ENCODE assay signal across 32 cellular contexts in the genomic region with DNA sequence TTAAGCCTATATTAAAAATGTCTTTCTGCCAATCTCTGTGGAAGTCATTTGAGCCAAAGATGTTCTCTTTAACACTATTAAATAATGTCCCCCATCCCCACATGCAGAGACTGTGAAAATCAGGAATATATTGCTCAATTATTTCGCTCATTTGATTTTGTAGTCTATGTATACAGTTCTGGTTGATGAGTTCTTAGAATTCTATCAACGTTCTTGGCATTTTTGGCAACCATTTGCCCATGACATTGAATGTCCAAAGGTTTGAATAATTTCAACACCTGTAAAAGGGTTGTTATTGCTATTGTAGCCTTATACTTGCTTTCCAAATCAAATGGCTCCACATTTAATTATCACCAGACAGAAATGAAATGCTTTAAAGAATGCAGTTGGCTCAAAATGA.
"Had no signal": no experiment of that assay in that cellular context is flagged by ENCODE, and none has a peak within 500 bp of the region (broad histone marks: within the 10 kb centered on the region; RNA-seq: fewer than 3 reads in every experiment).

No MANE protein-coding gene starts in this region.

- H3K27me3 ChIP-seq: adrenal gland, ascending aorta, body of pancreas, brain microvascular endothelial cell, breast epithelium, cardiac muscle cell had no signal

- H3K4me1 ChIP-seq: adrenal gland, ascending aorta, body of pancreas, breast epithelium had no signal

- H3K36me3 ChIP-seq: adrenal gland, ascending aorta, brain microvascular endothelial cell, breast epithelium, cardiac muscle cell had no signal

- H3K4me3 ChIP-seq: adrenal gland, ascending aorta, body of pancreas, breast epithelium, cardiac muscle cell had no signal

- ATAC-seq: activated naive CD4-positive, alpha-beta T cell treated with anti-CD3 and anti-CD28 coated beads, Interleukin-2, amount 50 U/mL, for 72 hours; activated naive CD8-positive, alpha-beta T cell treated with anti-CD3 and anti-CD28 coated beads, Interleukin-2, amount 50 U/mL, for 24 hours; activated T-cell treated with anti-CD3 and anti-CD28 coated beads, Interleukin-2, amount 50 U/mL, for 4 hours; activated T-cell treated with anti-CD3 and anti-CD28 coated beads, Interleukin-2, amount 50 U/mL, for 72 hours; activated T-helper 17 cell treated with anti-CD3 and anti-CD28 coated beads, Interleukin-2, amount 50 U/mL, for 72 hours; body of pancreas had no signal

- DNase-seq: activated effector memory CD4-positive, alpha-beta T cell treated with anti-CD3 and anti-CD28 coated beads, Interleukin-2, amount 50 U/mL, for 16 hours; activated effector memory CD4-positive, alpha-beta T cell treated with Interleukin-2 at 50 U/mL for 16 hours; activated gamma-delta T cell; activated gamma-delta T cell treated with Interleukin-2 at 50 U/mL for 16 hours; activated naive CD4-positive, alpha-beta T cell; activated naive CD4-positive, alpha-beta T cell treated with anti-CD3 and anti-CD28 coated beads for 36 hours; activated naive CD4-positive, alpha-beta T cell treated with anti-CD3 and anti-CD28 coated beads, Interleukin-2, amount 10 ng/mL, durations not matched to agents 7 days and 5 days; activated naive CD4-positive, alpha-beta T cell treated with anti-CD3 and anti-CD28 coated beads, Interleukin-2, amount 50 U/mL, for 16 hours; activated naive CD4-positive, alpha-beta T cell treated with Interleukin-2 at 50 U/mL for 16 hours; activated naive CD8-positive, alpha-beta T cell treated with anti-CD3 and anti-CD28 coated beads for 36 hours; activated naive CD8-positive, alpha-beta T cell treated with anti-CD3 and anti-CD28 coated beads, Interleukin-2, amount 10 ng/mL, durations not matched to agents 7 days and 5 days; activated naive CD8-positive, alpha-beta T cell treated with anti-CD3 and anti-CD28 coated beads, Interleukin-2, amount 50 U/mL, for 24 hours; activated T-cell treated with anti-CD3 and anti-CD28 coated beads, Interleukin-2, amount 50 U/mL, for 1 hour; activated T-cell treated with anti-CD3 and anti-CD28 coated beads, Interleukin-2, amount 50 U/mL, for 24 hours; activated T-cell treated with anti-CD3 and anti-CD28 coated beads, Interleukin-2, amount 50 U/mL, for 4 hours; activated T-cell treated with anti-CD3 and anti-CD28 coated beads, Interleukin-2, amount 50 U/mL, for 48 hours; activated T-cell treated with anti-CD3 and anti-CD28 coated beads, Interleukin-2, amount 50 U/mL, for 72 hours; adrenal gland; amniotic stem cell; amygdala; anterior cingulate cortex; aorta; body of pancreas; brain microvascular endothelial cell; caudate nucleus; central memory CD4-positive, alpha-beta T cell; cerebellar nuclear complex had no signal

- H3K9me3 ChIP-seq: adrenal gland, ascending aorta, body of pancreas, breast epithelium had no signal

- H3K27ac ChIP-seq: adrenal gland, ascending aorta, body of pancreas, brain microvascular endothelial cell, breast epithelium, cardiac muscle cell had no signal
